In genomic region chr11:64878494-64879225, GRCh38 we compare ENCODE assay signal across 1 cellular context.
TF ChIP-seq lines count a peak whose summit lies in the region.

Gene EHD1 (minus strand): TSS chr11:64878621. CDS start chr11:64878464, 157 bp downstream.

TF ChIP-seq in HCT116, 20 proteins besides CTCF, POLR2A, EP300 and RAD21 (continued from another document):
- TF ChIP-seq TCF7L2 (IDR thresholded peaks at IDR 0.05; ENCODE audit: borderline replicate concordance, extremely low read depth, insufficient read depth, insufficient read length) (peak; percentile 65), SP1 (IDR thresholded peaks at IDR 0.05; ENCODE audit: low read depth) (peak; percentile 85)
